In genomic region chrX:13868481-13869040, GRCh38 we compare ENCODE assay signal across 23 cellular contexts. TPM values are rescaled to one million over a fixed set of nuclear protein-coding genes. Genes with fewer than 3 reads are reported as not detected.
DNase-seq lines count a peak whose midpoint lies in the region; ATAC-seq and TF ChIP-seq lines count a peak whose summit lies in the region.
"Had no signal": no experiment of that assay in that cellular context is flagged by ENCODE, and none has a peak within 500 bp of the region (broad histone marks: within the 10 kb centered on the region; RNA-seq: fewer than 3 reads in every experiment).

No MANE protein-coding gene starts in this region.

- DNase-seq in HCEC 1CT (peak; percentile 4), astrocyte of the spinal cord (ENCODE audit: low read depth, low spot score) (peak; percentile 29), fibroblast of the aortic adventitia (ENCODE audit: low read depth) (peak; percentile 73), DMS79 (lab: John Stamatoyannopoulos, UW) (no peak), OCI-M1 (lab: John Stamatoyannopoulos, UW) (no peak)
- DNase-seq: activated CD4-positive, alpha-beta T cell treated with anti-CD3 and anti-CD28 coated beads, Interleukin-2, amount 50 U/mL, for 1 hour; dermis blood vessel endothelial cell; glutamatergic neuron; HFFc6; left cardiac atrium; NCI-H1105; NCI-H2081 treated with DMSO at 0.1 percent for 48 hours; NCI-H510A treated with DMSO at 0.1 percent for 48 hours; stimulated activated CD4-positive, alpha-beta T cell treated with anti-CD3 and anti-CD28 coated beads, Interleukin-2, amount 100 ng/mL, for 48 hours; stimulated activated naive CD4-positive, alpha-beta T cell; thyroid gland; WERI-Rb-1 had no signal

- H3K4me3 ChIP-seq in astrocyte of the spinal cord (ENCODE audit: low read depth, low read length) (no peak overlapping the region), fibroblast of the aortic adventitia (ENCODE audit: low read depth, low read length) (no peak overlapping the region)
- H3K4me3 ChIP-seq: SK-N-MC, thyroid gland had no signal

- no peak for TF ChIP-seq CTCF in astrocyte of the spinal cord (IDR thresholded peaks at IDR 0.05; ENCODE audit: low read depth, low read length)
- no peak for TF ChIP-seq CTCF in fibroblast of the aortic adventitia (IDR thresholded peaks at IDR 0.05; ENCODE audit: insufficient read depth, low read length)

- peak overlapping the region; percentile 0 for H3K27ac ChIP-seq in temporal lobe (ENCODE audit: low read depth, low read length)
- H3K27ac ChIP-seq: neutrophil, SK-N-MC, thyroid gland, WERI-Rb-1 had no signal

- in situ Hi-C loops in astrocyte of the spinal cord (cut with HindIII; ENCODE audit: low sequenced_read_pairs), result no loop called here

- ATAC-seq in HG02763 (IDR thresholded peaks at IDR 0.05; ENCODE audit: unreplicated experiment), result no peak
- ATAC-seq: activated T-helper 17 cell treated with anti-CD3 and anti-CD28 coated beads, Interleukin-2, amount 50 U/mL, for 72 hours; left cardiac atrium had no signal

RNA-seq across cellular contexts. Expression of gene GPM6B, which starts 51.7 kb away (rescaled TPM):
- total RNA-seq in fibroblast of the aortic adventitia (ENCODE audit: low replicate concordance) (0.57 and 10.4 TPM in 2 replicates), temporal lobe (323 TPM)
- total RNA-seq: activated T-helper 17 cell treated with anti-CD3 and anti-CD28 coated beads, Interleukin-2, amount 50 U/mL, for 72 hours; endothelial cell of umbilical vein; HFFc6 had no signal

Comparison
In these comparisons a context has a peak if more than half of its experiments do, and no peak if none do; other contexts are left out.
1. DNase-seq: peak in HCEC 1CT (single experiment), astrocyte of the spinal cord (single experiment) and fibroblast of the aortic adventitia (single experiment); none in DMS79 (single experiment) and OCI-M1 (single experiment).
2. RNA of gene GPM6B, which starts 51.7 kb away (total RNA-seq): 323 TPM in temporal lobe (single experiment); 0.57 to 10.4 TPM in fibroblast of the aortic adventitia; every median in the first group is over 10 times any median in the second.